In genomic region chr9:72888943-72889342, GRCh38 we compare ENCODE assay signal across 27 cellular contexts.
"Had no signal": no experiment of that assay in that cellular context is flagged by ENCODE, and none has a peak within 500 bp of the region (broad histone marks: within the 10 kb centered on the region; RNA-seq: fewer than 3 reads in every experiment).

No MANE protein-coding gene starts in this region.

- H3K27ac ChIP-seq: ascending aorta, cardiac muscle cell, VCaP had no signal

- H3K27me3 ChIP-seq: ascending aorta, cardiac muscle cell had no signal

- DNase-seq: activated B cell treated with CpG ODN at 0.5 μM for 24 hours; activated CD4-positive, alpha-beta memory T cell treated with anti-CD3 and anti-CD28 coated beads for 36 hours; activated CD4-positive, alpha-beta T cell treated with anti-CD3 and anti-CD28 coated beads for 4 hours; activated CD4-positive, alpha-beta T cell treated with anti-CD3 and anti-CD28 coated beads, Interleukin-2, amount 10 ng/mL, durations not matched to agents 24 days and 14 days; activated CD4-positive, alpha-beta T cell treated with anti-CD3 and anti-CD28 coated beads, Interleukin-2, amount 50 U/mL, for 1 hour; activated CD4-positive, alpha-beta T cell treated with anti-CD3 and anti-CD28 coated beads, Interleukin-2, amount 50 U/mL, for 4 hours; activated CD4-positive, CD25-positive, alpha-beta regulatory T cell treated with anti-CD3 and anti-CD28 coated beads, Interleukin-2, amount 50 U/mL, for 72 hours; activated CD8-positive, alpha-beta memory T cell treated with anti-CD3 and anti-CD28 coated beads, Interleukin-2, amount 50 U/mL, for 4 hours; activated CD8-positive, alpha-beta T cell treated with anti-CD3 and anti-CD28 coated beads for 36 hours; activated gamma-delta T cell; activated naive CD4-positive, alpha-beta T cell treated with anti-CD3 and anti-CD28 coated beads, Interleukin-2, amount 10 ng/mL, durations not matched to agents 7 days and 5 days; activated naive CD4-positive, alpha-beta T cell treated with Interleukin-2 at 50 U/mL for 16 hours; activated naive CD8-positive, alpha-beta T cell treated with anti-CD3 and anti-CD28 coated beads, Interleukin-2, amount 10 ng/mL, durations not matched to agents 7 days and 5 days; activated naive CD8-positive, alpha-beta T cell treated with anti-CD3 and anti-CD28 coated beads, Interleukin-2, amount 50 U/mL, for 24 hours; activated T-cell treated with anti-CD3 and anti-CD28 coated beads for 4 hours; activated T-cell treated with anti-CD3 and anti-CD28 coated beads, Interleukin-2, amount 50 U/mL, for 1 hour; activated T-cell treated with anti-CD3 and anti-CD28 coated beads, Interleukin-2, amount 50 U/mL, for 4 hours; activated T-cell treated with anti-CD3 and anti-CD28 coated beads, Interleukin-2, amount 50 U/mL, for 72 hours; amygdala; caudate nucleus; cerebellar nuclear complex; T-helper 1 cell; T-helper 2 cell; T-helper 9 cell had no signal

- H3K4me3 ChIP-seq: ascending aorta, cardiac muscle cell had no signal

- H3K36me3 ChIP-seq: cardiac muscle cell had no signal

- H3K9me3 ChIP-seq: ascending aorta had no signal
